22 cellular contexts compared by ENCODE assay signal in the genomic region with DNA sequence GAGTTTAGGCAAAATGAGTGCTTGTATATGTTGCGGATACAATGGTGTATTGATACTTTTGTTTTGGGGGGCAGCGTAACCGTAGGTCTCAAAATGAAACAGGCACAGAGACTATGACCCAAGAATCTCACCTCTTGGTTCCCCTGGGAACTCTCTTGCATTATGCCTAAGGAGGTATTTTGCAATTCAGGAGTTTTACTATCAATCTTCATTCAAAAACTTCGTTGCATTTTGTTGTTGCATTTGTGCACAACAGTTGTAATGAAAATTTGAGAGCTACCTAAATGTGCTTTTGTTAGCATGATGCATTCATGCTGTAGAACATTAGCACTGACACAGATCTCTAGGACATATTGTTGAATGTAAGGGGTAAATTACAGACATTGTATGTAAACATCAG. TPM values are rescaled to one million over a fixed set of nuclear protein-coding genes. Genes with fewer than 3 reads are reported as not detected.
DNase-seq lines count a peak whose midpoint lies in the region; ATAC-seq and TF ChIP-seq lines count a peak whose summit lies in the region.
"Had no signal": no experiment of that assay in that cellular context is flagged by ENCODE, and none has a peak within 500 bp of the region (broad histone marks: within the 10 kb centered on the region; RNA-seq: fewer than 3 reads in every experiment).

No MANE protein-coding gene starts in this region.

- H2BK5ac ChIP-seq in IMR-90 (ENCODE audit: low read depth, low read length, poor library complexity, severe bottlenecking): no peak overlapping the region

- H3K4me3 Mint-ChIP-seq in CD8-positive, alpha-beta memory T cell: no peak overlapping the region
- no peak overlapping the region for H3K4me3 Mint-ChIP-seq in activated T-helper 2 cell treated with anti-CD3 and anti-CD28 coated beads, Interferon-gamma antibody, Interleukin-2, Interleukin-4, amounts not matched to agents 10 μg/mL and 5 μg/mL and 100 μg/mL, durations not matched to agents 14 hours and 24 hours and 36 hours (ENCODE audit: low read depth)

- no peak overlapping the region for H3K27ac ChIP-seq in IMR-90 (ENCODE audit: insufficient read depth, low read length)
- no peak overlapping the region for H3K27ac ChIP-seq in CD8-positive, alpha-beta memory T cell (ENCODE audit: low read depth, low read length)
- H3K27ac ChIP-seq: BLaER1 treated with 17β-estradiol and CSF1 and Interleukin-3, amounts not matched to agents 10 nM and 100 nM; HL-60 had no signal

- no peaks in the 10 kb centered on the region; the same call in 1 of the 2 replicates for H3K9me1 ChIP-seq in IMR-90 (ENCODE audit: insufficient read depth, low read length)

- H3K9me3 ChIP-seq in IMR-90 (ENCODE audit: control insufficient read depth, insufficient read depth, low read length): no peaks in the 10 kb centered on the region
- no peaks in the 10 kb centered on the region for H3K9me3 ChIP-seq in CD8-positive, alpha-beta memory T cell (ENCODE audit: low read length)
- H3K9me3 ChIP-seq: BLaER1 treated with 17β-estradiol and CSF1 and Interleukin-3, amounts not matched to agents 10 nM and 100 nM; SK-N-SH had no signal

- no peak overlapping the region for H2BK120ac ChIP-seq in IMR-90 (ENCODE audit: low read depth, low read length)

- no peak for TF ChIP-seq CTCF in IMR-90 (conservative IDR thresholded peaks at IDR 0.05; ENCODE audit: low read depth, low read length)
- TF ChIP-seq CTCF in fibroblast of villous mesenchyme (IDR thresholded peaks at IDR 0.05; ENCODE audit: insufficient read depth, low read depth, low read length): no peak

- H4K8ac ChIP-seq in IMR-90 (ENCODE audit: low read depth in 2 of 2, low read length in 2 of 2): no peak overlapping the region

- H2AK5ac ChIP-seq in IMR-90 (ENCODE audit: low read depth, low read length): no peak overlapping the region

- peak overlapping the region; percentile 7; the same call in 1 of the 2 replicates for H3K4me2 ChIP-seq in IMR-90 (ENCODE audit: low read depth, low read length)
- H3K4me2 ChIP-seq: BLaER1 treated with 17β-estradiol and CSF1 and Interleukin-3, amounts not matched to agents 10 nM and 100 nM; SK-N-SH had no signal

- no peak overlapping the region for H3K14ac ChIP-seq in IMR-90 (replicated peaks; ENCODE audit: low read depth, low read length)

- H3K56ac ChIP-seq in IMR-90 (ENCODE audit: extremely low read depth, insufficient read depth, low read length): no peak overlapping the region

- no peak overlapping the region for H3K18ac ChIP-seq in IMR-90 (ENCODE audit: low read depth, low read length)

- POLR2A ChIA-PET in IMR-90 (lab: Charles Lee; ENCODE audit: unreplicated experiment): no interaction called here
- POLR2A ChIA-PET in CD8-positive, alpha-beta memory T cell (lab: Charles Lee): no interaction called here

- H3K9ac ChIP-seq in IMR-90 (ENCODE audit: low read depth, low read length): no peak overlapping the region
- H3K9ac ChIP-seq: BLaER1 treated with 17β-estradiol and CSF1 and Interleukin-3, amounts not matched to agents 10 nM and 100 nM; SK-N-SH had no signal

- H4K5ac ChIP-seq in IMR-90 (ENCODE audit: low read depth, low read length): no peak overlapping the region

- H2BK15ac ChIP-seq in IMR-90 (ENCODE audit: low read depth, low read length): no peak overlapping the region

- H2AFZ ChIP-seq in IMR-90 (replicated peaks; ENCODE audit: low read length, poor library complexity): no peak overlapping the region

- H4K91ac ChIP-seq in IMR-90 (ENCODE audit: insufficient read depth, low read depth, low read length): no peak overlapping the region

- CTCF ChIA-PET in IMR-90 (lab: Yijun Ruan, JAX): interaction anchor here (1.3 kb wide), 1 partner anchor 32 kb away, joined by 3 read pairs; no protein-coding TSS in a partner anchor
- CTCF ChIA-PET in CD8-positive, alpha-beta memory T cell (lab: Charles Lee): interaction anchor here (0.9 kb wide), 1 partner anchor 9 kb away, joined by 3 read pairs; no protein-coding TSS in a partner anchor

- H3K4me1 ChIP-seq in IMR-90 (ENCODE audit: control insufficient read depth, insufficient read depth, low read length): no peaks in the 10 kb centered on the region
- H3K4me1 ChIP-seq in CD8-positive, alpha-beta memory T cell (ENCODE audit: insufficient read depth, low read length): peaks cover 10% of the 10 kb centered on the region
- H3K4me1 ChIP-seq: BLaER1 treated with 17β-estradiol and CSF1 and Interleukin-3, amounts not matched to agents 10 nM and 100 nM had no signal

- intact Hi-C loops in IMR-90 (cut with micrococcal nuclease): loop anchor here (5.0 kb wide), 1 partner anchor 37 kb away; no protein-coding TSS in a partner anchor
- intact Hi-C loops in activated T-helper 2 cell treated with anti-CD3 and anti-CD28 coated beads, Interferon-gamma antibody, Interleukin-2, Interleukin-4, amounts not matched to agents 10 μg/mL and 5 μg/mL and 100 μg/mL, durations not matched to agents 14 hours and 24 hours and 36 hours (cut with micrococcal nuclease): no loop called here

- 100% methylated on average over 1 of the region's 4 CpGs; no CpG with 5 or more reads in 1 of the 2 experiments for WGBS in IMR-90 (ENCODE audit: extremely low coverage in 2 of 2, insufficient read length in 1 of 2), 2 experiments

- H3K23ac ChIP-seq in IMR-90 (ENCODE audit: low read depth, low read length): no peak overlapping the region

- H3K4ac ChIP-seq in IMR-90 (ENCODE audit: low read depth, low read length): no peak overlapping the region

- peaks cover 0 to 36% (median 5%) of the 10 kb centered on the region in 3 donors for H3K36me3 Mint-ChIP-seq in CD8-positive, alpha-beta memory T cell
- peaks cover 15% of the 10 kb centered on the region for H3K36me3 Mint-ChIP-seq in activated T-helper 2 cell treated with anti-CD3 and anti-CD28 coated beads, Interferon-gamma antibody, Interleukin-2, Interleukin-4, amounts not matched to agents 10 μg/mL and 5 μg/mL and 100 μg/mL, durations not matched to agents 14 hours and 24 hours and 36 hours (ENCODE audit: low read depth)

- no peak overlapping the region for H2BK20ac ChIP-seq in IMR-90 (ENCODE audit: low read depth, low read length)

- no peaks in the 10 kb centered on the region for H3K27me3 ChIP-seq in IMR-90 (ENCODE audit: control insufficient read depth, insufficient read depth, low read length)
- H3K27me3 ChIP-seq in CD8-positive, alpha-beta memory T cell (ENCODE audit: insufficient read depth, low read length, poor library complexity, severe bottlenecking): no peaks in the 10 kb centered on the region
- H3K27me3 ChIP-seq: BLaER1 treated with 17β-estradiol and CSF1 and Interleukin-3, amounts not matched to agents 10 nM and 100 nM had no signal

- ATAC-seq in GM21526 (IDR thresholded peaks at IDR 0.05; ENCODE audit: low FRiP score, unreplicated experiment) (peak; percentile 52), IMR-90 (ENCODE audit: low read depth) (peak; percentile 37; the same call in 1 of the 2 replicates), GM18517 (IDR thresholded peaks at IDR 0.05; ENCODE audit: unreplicated experiment) (no peak), GM21786 (IDR thresholded peaks at IDR 0.05; ENCODE audit: unreplicated experiment) (no peak)

- peaks cover 2% of the 10 kb centered on the region for H3K36me3 ChIP-seq in IMR-90 (ENCODE audit: control insufficient read depth, insufficient read depth, low read length)
- H3K36me3 ChIP-seq in CD8-positive, alpha-beta memory T cell (ENCODE audit: insufficient read depth, low read length): peaks cover 11% of the 10 kb centered on the region

- no peak overlapping the region for H3K4me3 ChIP-seq in IMR-90 (ENCODE audit: insufficient read depth, low read depth, low read length)
- no peak overlapping the region for H3K4me3 ChIP-seq in fibroblast of villous mesenchyme (ENCODE audit: low read depth, low read length)
- no peak overlapping the region for H3K4me3 ChIP-seq in CD8-positive, alpha-beta memory T cell (ENCODE audit: low read length)
- H3K4me3 ChIP-seq: BLaER1 treated with 17β-estradiol and CSF1 and Interleukin-3, amounts not matched to agents 10 nM and 100 nM had no signal

- no peak overlapping the region for H2AK9ac ChIP-seq in IMR-90 (replicated peaks; ENCODE audit: low read depth, low read length, poor library complexity)

- DNase-seq in IMR-90 (no peak), amniotic epithelial cell (ENCODE audit: low read depth) (peak; percentile 30), fibroblast of villous mesenchyme (ENCODE audit: low read depth) (peak; percentile 12)
- DNase-seq in CD8-positive, alpha-beta memory T cell: no peak
- no peak for DNase-seq in activated T-helper 2 cell treated with anti-CD3 and anti-CD28 coated beads, Interferon-gamma antibody, Interleukin-2, Interleukin-4, amounts not matched to agents 10 μg/mL and 5 μg/mL and 100 μg/mL, durations not matched to agents 14 hours and 24 hours and 36 hours (ENCODE audit: low spot score)
- DNase-seq: DMS79 treated with DMSO at 0.1 percent for 48 hours, GOT3, NCI-H1048, NCI-H1436, NCI-H748 treated with DMSO at 0.1 percent for 48 hours, RPMI8226, SHP77 treated with DMSO at 0.1 percent for 48 hours, SK-N-SH had no signal

- TF ChIP-seq RAD21 in IMR-90 (IDR thresholded peaks at IDR 0.05; ENCODE audit: low read length): no peak

- dilution Hi-C loops in IMR-90 (cut with HindIII; ENCODE audit: low sequenced_read_pairs, unreplicated experiment): no loop called here

- peaks cover 18% of the 10 kb centered on the region; the same call in 1 of the 2 replicates for H4K20me1 ChIP-seq in IMR-90 (ENCODE audit: insufficient read depth, low read length)

- H3K9me3 Mint-ChIP-seq in CD8-positive, alpha-beta memory T cell: no peaks in the 10 kb centered on the region
- H3K9me3 Mint-ChIP-seq in activated T-helper 2 cell treated with anti-CD3 and anti-CD28 coated beads, Interferon-gamma antibody, Interleukin-2, Interleukin-4, amounts not matched to agents 10 μg/mL and 5 μg/mL and 100 μg/mL, durations not matched to agents 14 hours and 24 hours and 36 hours: no peaks in the 10 kb centered on the region

- no peaks in the 10 kb centered on the region for H3K27me3 Mint-ChIP-seq in CD8-positive, alpha-beta memory T cell
- H3K27me3 Mint-ChIP-seq in activated T-helper 2 cell treated with anti-CD3 and anti-CD28 coated beads, Interferon-gamma antibody, Interleukin-2, Interleukin-4, amounts not matched to agents 10 μg/mL and 5 μg/mL and 100 μg/mL, durations not matched to agents 14 hours and 24 hours and 36 hours (ENCODE audit: low read depth): no peaks in the 10 kb centered on the region

- TF ChIP-seq POLR2A in IMR-90 (IDR thresholded peaks at IDR 0.05; ENCODE audit: low read depth, low read length): no peak

- H3K27ac Mint-ChIP-seq in CD8-positive, alpha-beta memory T cell: peak overlapping the region in 1 of 8 donors; percentile 6
- no peak overlapping the region for H3K27ac Mint-ChIP-seq in activated T-helper 2 cell treated with anti-CD3 and anti-CD28 coated beads, Interferon-gamma antibody, Interleukin-2, Interleukin-4, amounts not matched to agents 10 μg/mL and 5 μg/mL and 100 μg/mL, durations not matched to agents 14 hours and 24 hours and 36 hours

- in situ Hi-C loops in IMR-90 (cut with MboI; ENCODE audit: low sequenced_read_pairs): no loop called here

- H3K4me1 Mint-ChIP-seq in CD8-positive, alpha-beta memory T cell: peaks cover 38 to 60% (median 50%) of the 10 kb centered on the region in 3 donors
- peaks cover 4% of the 10 kb centered on the region for H3K4me1 Mint-ChIP-seq in activated T-helper 2 cell treated with anti-CD3 and anti-CD28 coated beads, Interferon-gamma antibody, Interleukin-2, Interleukin-4, amounts not matched to agents 10 μg/mL and 5 μg/mL and 100 μg/mL, durations not matched to agents 14 hours and 24 hours and 36 hours (ENCODE audit: low read depth)

- BruUV-seq in IMR-90 (replicated peaks; lab: Mats Ljungman, UMichigan): no TSS peak

- H3K79me1 ChIP-seq in IMR-90 (ENCODE audit: low read depth in 1 of 2, low read length in 2 of 2): peaks cover 17 to 40% of the 10 kb centered on the region in 2 experiments

RNA-seq across cellular contexts. Expression of gene VTA1, which starts 18.2 kb away (rescaled TPM):
- total RNA-seq in IMR-90 (2012; rRNA removed): 104 and 120 TPM in 2 replicates
- polyA plus RNA-seq in IMR-90 (2012; rRNA removed): 60.3 and 60.9 TPM in 2 replicates
- 18.8 and 20.3 TPM in 2 replicates for polyA plus RNA-seq in IMR-90 (2012; cell fraction: cytosol; rRNA removed)
- 5.4 and 36.7 TPM in 2 replicates for polyA plus RNA-seq in IMR-90 (2012; cell fraction: nucleus; rRNA removed; ENCODE audit: low replicate concordance)
- total RNA-seq in fibroblast of villous mesenchyme: 55.4 and 89.8 TPM in 2 replicates
- 10 to 100 TPM; 63.8 to 66.5 TPM for total RNA-seq in CD8-positive, alpha-beta memory T cell
- 74.4 TPM for polyA plus RNA-seq in CD8-positive, alpha-beta memory T cell
- 49.5 and 49.9 TPM in 2 replicates for total RNA-seq in activated T-helper 2 cell treated with anti-CD3 and anti-CD28 coated beads, Interferon-gamma antibody, Interleukin-2, Interleukin-4, amounts not matched to agents 10 μg/mL and 5 μg/mL and 100 μg/mL, durations not matched to agents 14 hours and 24 hours and 36 hours

RNA-seq across cellular contexts. Expression of gene NMBR, which starts 18.3 kb away (rescaled TPM):
- total RNA-seq in IMR-90 (2012; rRNA removed) (not detected in 2 replicates), fibroblast of villous mesenchyme (not detected in 2 replicates)
- polyA plus RNA-seq in IMR-90 (2012; rRNA removed): not detected in 2 replicates
- polyA plus RNA-seq in IMR-90 (2012; cell fraction: cytosol; rRNA removed): not detected in 2 replicates
- not detected in 2 replicates for polyA plus RNA-seq in IMR-90 (2012; cell fraction: nucleus; rRNA removed; ENCODE audit: low replicate concordance)
- not detected for total RNA-seq in CD8-positive, alpha-beta memory T cell
- polyA plus RNA-seq in CD8-positive, alpha-beta memory T cell: not detected
- not detected in 2 replicates for total RNA-seq in activated T-helper 2 cell treated with anti-CD3 and anti-CD28 coated beads, Interferon-gamma antibody, Interleukin-2, Interleukin-4, amounts not matched to agents 10 μg/mL and 5 μg/mL and 100 μg/mL, durations not matched to agents 14 hours and 24 hours and 36 hours
- total RNA-seq: HT1080, M059J, NCI-H460, OCI-LY7 had no signal
- polyA plus RNA-seq: SK-N-SH had no signal

RNA-seq across cellular contexts. Expression of gene GJE1, which starts 32.5 kb away (rescaled TPM):
- not detected in 2 replicates for total RNA-seq in IMR-90 (2012; rRNA removed)
- polyA plus RNA-seq in IMR-90 (2012; rRNA removed): not detected in 2 replicates
- not detected in 2 replicates for polyA plus RNA-seq in IMR-90 (2012; cell fraction: cytosol; rRNA removed)
- not detected in 2 replicates for polyA plus RNA-seq in IMR-90 (2012; cell fraction: nucleus; rRNA removed; ENCODE audit: low replicate concordance)
- total RNA-seq in fibroblast of villous mesenchyme: not detected in 2 replicates
- total RNA-seq in CD8-positive, alpha-beta memory T cell: not detected
- not detected for polyA plus RNA-seq in CD8-positive, alpha-beta memory T cell
- not detected in 2 replicates for total RNA-seq in activated T-helper 2 cell treated with anti-CD3 and anti-CD28 coated beads, Interferon-gamma antibody, Interleukin-2, Interleukin-4, amounts not matched to agents 10 μg/mL and 5 μg/mL and 100 μg/mL, durations not matched to agents 14 hours and 24 hours and 36 hours
- total RNA-seq: HT1080, M059J, NCI-H460, OCI-LY7 had no signal
- polyA plus RNA-seq: SK-N-SH had no signal

Comparison
In these comparisons a context has a peak if more than half of its experiments do, and no peak if none do; other contexts are left out.
1. ATAC-seq: peak in GM21526 (single experiment) and IMR-90 (single experiment); none in GM18517 (single experiment) and GM21786 (single experiment).
2. DNase-seq: peak in amniotic epithelial cell (single experiment) and fibroblast of villous mesenchyme (single experiment); none in IMR-90 (single experiment), CD8-positive, alpha-beta memory T cell (0 of 5) and activated T-helper 2 cell treated with anti-CD3 and anti-CD28 coated beads, Interferon-gamma antibody, Interleukin-2, Interleukin-4, amounts not matched to agents 10 μg/mL and 5 μg/mL and 100 μg/mL, durations not matched to agents 14 hours and 24 hours and 36 hours (single experiment).